ENCODE assay signal across 10 cellular contexts in the genomic region with DNA sequence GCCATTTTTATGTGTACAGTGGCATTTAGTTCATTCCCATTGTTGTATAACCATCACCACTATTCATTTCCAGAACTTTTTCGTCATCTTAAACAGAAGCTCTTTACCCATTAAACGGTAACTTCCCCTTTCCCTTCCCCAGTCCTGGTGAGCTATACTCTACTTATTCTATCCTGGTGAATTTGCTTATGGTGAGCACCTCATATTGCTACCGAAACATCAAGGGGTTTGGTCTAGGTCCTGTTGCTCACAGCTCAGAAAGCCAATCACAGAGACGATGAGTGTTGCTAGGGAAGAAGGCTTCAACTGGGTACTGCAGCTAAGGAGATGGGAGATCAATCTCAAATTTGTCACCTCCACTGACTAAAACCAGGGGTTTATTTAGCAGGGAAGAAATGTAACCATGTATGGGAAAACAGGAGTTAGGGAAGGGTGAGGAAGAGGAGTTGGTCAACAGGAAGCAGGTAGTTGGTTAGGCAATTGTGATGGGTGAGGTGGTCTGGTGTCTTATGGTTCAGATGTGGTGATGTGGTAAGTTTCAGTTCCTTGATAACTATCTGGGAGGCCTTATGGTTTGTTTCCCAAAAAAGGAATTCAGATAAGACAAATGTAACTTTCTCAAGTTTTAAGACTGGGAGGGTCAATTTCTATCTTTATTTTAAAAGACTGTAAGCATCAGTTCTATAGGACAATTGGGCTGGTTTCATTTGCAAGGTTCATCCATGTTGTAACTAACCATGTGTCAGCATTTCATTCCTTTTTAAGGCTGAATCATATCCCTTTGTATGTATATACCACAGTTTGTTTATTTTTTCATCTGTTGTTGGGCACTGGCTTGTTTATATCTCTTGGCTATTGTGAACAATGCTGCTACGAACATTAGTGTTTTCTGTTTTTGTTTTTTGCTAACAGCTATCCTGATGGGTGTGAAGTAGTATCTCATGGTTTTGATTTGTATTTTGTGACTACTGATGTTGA. TPM values are rescaled to one million over a fixed set of nuclear protein-coding genes. Genes with fewer than 3 reads are reported as not detected.
DNase-seq lines count a peak whose midpoint lies in the region; ATAC-seq, FAIRE-seq and TF ChIP-seq lines count a peak whose summit lies in the region.
"Had no signal": no experiment of that assay in that cellular context is flagged by ENCODE, and none has a peak within 500 bp of the region (broad histone marks: within the 10 kb centered on the region; RNA-seq: fewer than 3 reads in every experiment).

No MANE protein-coding gene starts in this region.

- TF ChIP-seq POLR2A in endothelial cell of umbilical vein (IDR thresholded peaks at IDR 0.05; ENCODE audit: low read depth, low read length), result no peak

- H3K4me1 ChIP-seq in endothelial cell of umbilical vein (ENCODE audit: control insufficient read depth, extremely low read depth, insufficient read depth, low read length), result no peaks in the 10 kb centered on the region
- H3K4me1 ChIP-seq: upper lobe of right lung had no signal

- BruUV-seq in endothelial cell of umbilical vein (replicated peaks; lab: Mats Ljungman, UMichigan), result no TSS peak

- peaks cover 0 to 6% of the 10 kb centered on the region in 2 experiments for H3K36me3 ChIP-seq in endothelial cell of umbilical vein (ENCODE audit: control insufficient read depth in 2 of 2, extremely low read depth in 1 of 2, insufficient read depth in 2 of 2, low read length in 2 of 2)
- H3K36me3 ChIP-seq: upper lobe of right lung had no signal

- H3K4me2 ChIP-seq in endothelial cell of umbilical vein (ENCODE audit: insufficient read depth, low read length), result no peak overlapping the region

- H2AFZ ChIP-seq in endothelial cell of umbilical vein (ENCODE audit: low read depth, low read length), result peak overlapping the region; percentile 35

- POLR2A ChIA-PET in endothelial cell of umbilical vein (lab: Charles Lee), result no interaction called here

- no peaks in the 10 kb centered on the region for H3K9me3 ChIP-seq in endothelial cell of umbilical vein (replicated peaks; ENCODE audit: control insufficient read depth, insufficient read depth, low read length)
- H3K9me3 ChIP-seq: upper lobe of right lung had no signal

- FAIRE-seq in endothelial cell of umbilical vein (lab: Jason Lieb, UNC), result no peak

- CTCF ChIA-PET in endothelial cell of umbilical vein (lab: Charles Lee), result no interaction called here

- DNase-seq in GM13976 (ENCODE audit: low spot score) (peak; percentile 59), endothelial cell of umbilical vein (ENCODE audit: low read depth, low spot score) (peak; percentile 23), sciatic nerve (ENCODE audit: low spot score) (no peak), NCI-H82 (lab: John Stamatoyannopoulos, UW) (no peak), putamen (ENCODE audit: low spot score) (no peak)
- DNase-seq: posterior cingulate gyrus, upper lobe of right lung had no signal

- H3K79me2 ChIP-seq in endothelial cell of umbilical vein (ENCODE audit: control insufficient read depth, insufficient read depth, low read length), result peaks cover 55% of the 10 kb centered on the region

- no peak for TF ChIP-seq CTCF in GM13976 (IDR thresholded peaks at IDR 0.05; ENCODE audit: borderline replicate concordance, control extremely low read depth, extremely low read depth, insufficient read depth, missing control alignments)
- no peak for TF ChIP-seq CTCF in endothelial cell of umbilical vein (IDR thresholded peaks at IDR 0.05; ENCODE audit: extremely low read depth in 1 of 2, insufficient read depth in 1 of 2, low read depth in 1 of 2, low read length in 2 of 2)

- no peak overlapping the region for H3K9ac ChIP-seq in endothelial cell of umbilical vein (replicated peaks; ENCODE audit: extremely low read depth, insufficient read depth, low read length)

- H3K27me3 ChIP-seq in endothelial cell of umbilical vein (ENCODE audit: control insufficient read depth in 2 of 2, insufficient read depth in 2 of 2, low read length in 2 of 2), result no peaks in the 10 kb centered on the region
- H3K27me3 ChIP-seq: upper lobe of right lung had no signal

- no peaks in the 10 kb centered on the region for H4K20me1 ChIP-seq in endothelial cell of umbilical vein (replicated peaks; ENCODE audit: control insufficient read depth, extremely low read depth, insufficient read depth, low read length)

- ATAC-seq in GM21526 (IDR thresholded peaks at IDR 0.05; ENCODE audit: low FRiP score, unreplicated experiment), result peak; percentile 68
- peak; percentile 96 for ATAC-seq in HG03520 (IDR thresholded peaks at IDR 0.05; ENCODE audit: unreplicated experiment)
- ATAC-seq in sciatic nerve, result no peak
- ATAC-seq in activated CD4-positive, CD25-positive, alpha-beta regulatory T cell treated with anti-CD3 and anti-CD28 coated beads, Interleukin-2, amount 50 U/mL, for 24 hours, result no peak
- ATAC-seq: upper lobe of right lung had no signal

- peak overlapping the region; percentile 7 for H3K27ac ChIP-seq in endothelial cell of umbilical vein (ENCODE audit: insufficient read depth, low read depth, low read length)
- H3K27ac ChIP-seq: upper lobe of right lung had no signal

- in situ Hi-C loops in GM13976 (cut with MboI; ENCODE audit: low sequenced_read_pairs, unreplicated experiment), result loop anchor here (25.0 kb wide), 1 partner anchor 1962 kb away; a partner anchor contains a TSS

- dilution Hi-C loops in endothelial cell of umbilical vein (cut with MboI; ENCODE audit: extremely low pct_ligation_motif_present, low sequenced_read_pairs), result no loop called here

- no peak overlapping the region for H3K4me3 ChIP-seq in endothelial cell of umbilical vein (replicated peaks in 1 of 3; ENCODE audit: insufficient read depth in 1 of 3, low read depth in 1 of 3, low read length in 3 of 3)
- H3K4me3 ChIP-seq: upper lobe of right lung had no signal

- intact Hi-C loops in endothelial cell of umbilical vein (cut with micrococcal nuclease), result no loop called here
- intact Hi-C loops in sciatic nerve (cut with DNase I), result no loop called here

- no peaks in the 10 kb centered on the region for H3K9me1 ChIP-seq in endothelial cell of umbilical vein (replicated peaks; ENCODE audit: control insufficient read depth, extremely low read depth, insufficient read depth, low read length)

TF ChIP-seq in endothelial cell of umbilical vein, 7 proteins besides CTCF, POLR2A, EP300 and RAD21:
- TF ChIP-seq POLR2AphosphoS5 (IDR thresholded peaks at IDR 0.05; ENCODE audit: insufficient read depth, low read depth, low read length) (no peak), MYC (IDR thresholded peaks at IDR 0.05; ENCODE audit: low read depth, low read length) (no peak), EZH2 (IDR thresholded peaks at IDR 0.05; ENCODE audit: borderline replicate concordance, low read depth, low read length, severe bottlenecking) (no peak), JUN (IDR thresholded peaks at IDR 0.05; ENCODE audit: borderline replicate concordance, insufficient read depth, insufficient read length, low read depth) (no peak), GATA2 (IDR thresholded peaks at IDR 0.05; ENCODE audit: insufficient read depth, insufficient read length, low read depth, low read length) (no peak), FOS (IDR thresholded peaks at IDR 0.05; ENCODE audit: borderline replicate concordance, insufficient read depth, low read length) (no peak)
- TF ChIP-seq, protein P1, sequence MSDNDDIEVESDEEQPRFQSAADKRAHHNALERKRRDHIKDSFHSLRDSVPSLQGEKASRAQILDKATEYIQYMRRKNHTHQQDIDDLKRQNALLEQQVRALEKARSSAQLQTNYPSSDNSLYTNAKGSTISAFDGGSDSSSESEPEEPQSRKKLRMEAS (IDR thresholded peaks at IDR 0.05; ENCODE audit: insufficient read depth, insufficient read length), result no peak

RNA-seq across cellular contexts. Expression of a gene that starts 46.4 kb away (rescaled TPM):
- total RNA-seq in endothelial cell of umbilical vein (2.3 and 3.3 TPM in 2 replicates), sciatic nerve (4.9 TPM)
- 0.29 and 0.39 TPM in 2 replicates for polyA plus RNA-seq in endothelial cell of umbilical vein
- 0.27 and 0.42 TPM in 2 replicates for polyA plus RNA-seq in endothelial cell of umbilical vein (2011; cell fraction: cytosol; rRNA removed)
- 4.6 and 5.3 TPM in 2 replicates for polyA plus RNA-seq in endothelial cell of umbilical vein (2011; cell fraction: nucleus; rRNA removed)
- polyA plus RNA-seq in endothelial cell of umbilical vein (2012), result 1.1 TPM in 2 replicates
- 0.47 and 0.58 TPM in 2 replicates for polyA minus RNA-seq in endothelial cell of umbilical vein
- polyA minus RNA-seq in endothelial cell of umbilical vein (2011; cell fraction: cytosol; rRNA and poly(A)+ RNA removed), result not detected
- 0.72 and 1.4 TPM in 2 replicates for polyA minus RNA-seq in endothelial cell of umbilical vein (2011; cell fraction: nucleus; rRNA and poly(A)+ RNA removed)

Comparison
In these comparisons a context has a peak if more than half of its experiments do, and no peak if none do; other contexts are left out.
1. DNase-seq: peak in GM13976 (single experiment) and endothelial cell of umbilical vein (single experiment); none in sciatic nerve (single experiment), NCI-H82 (single experiment) and putamen (single experiment).
2. ATAC-seq: peak in GM21526 (single experiment) and HG03520 (single experiment); none in sciatic nerve (single experiment) and activated CD4-positive, CD25-positive, alpha-beta regulatory T cell treated with anti-CD3 and anti-CD28 coated beads, Interleukin-2, amount 50 U/mL, for 24 hours (0 of 2).